Comparison of ENCODE assay signal across 26 cellular contexts in the genomic region with DNA sequence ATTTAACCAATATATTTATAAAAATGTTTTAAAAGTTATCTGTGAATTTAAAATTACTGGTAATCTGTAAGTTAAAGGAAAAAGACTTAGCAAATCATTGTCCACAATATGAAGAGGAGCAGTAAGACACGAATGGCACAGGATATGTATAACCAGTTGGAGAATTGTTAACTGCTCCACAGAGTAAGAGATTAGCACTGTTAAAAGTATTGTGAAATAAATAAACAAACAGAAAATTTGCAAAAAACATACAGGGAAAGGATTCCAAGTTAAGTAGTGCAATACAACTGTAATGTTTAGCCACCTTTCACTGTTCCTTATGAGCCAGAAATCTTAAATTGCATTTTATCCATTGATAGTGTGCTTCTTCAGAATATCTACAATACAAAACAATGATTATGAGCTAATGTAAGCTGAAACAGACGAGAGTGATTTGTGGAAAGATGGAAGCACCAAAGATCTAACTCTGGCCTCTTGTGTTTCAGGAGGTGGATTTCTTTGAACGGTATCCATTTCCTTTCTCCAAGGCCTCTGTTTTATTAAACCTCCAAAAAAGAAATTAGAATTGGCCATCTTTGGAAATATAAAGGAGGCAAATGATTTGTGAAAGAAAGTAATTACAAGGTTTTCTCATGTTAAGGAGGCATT.
"Had no signal": no experiment of that assay in that cellular context is flagged by ENCODE, and none has a peak within 500 bp of the region (broad histone marks: within the 10 kb centered on the region; RNA-seq: fewer than 3 reads in every experiment).

No MANE protein-coding gene starts in this region.

- H3K27me3 Mint-ChIP-seq: activated CD4-positive, alpha-beta memory T cell treated with anti-CD3 and anti-CD28 coated beads for 36 hours; activated CD4-positive, alpha-beta T cell treated with anti-CD3 and anti-CD28 coated beads for 36 hours; activated CD8-positive, alpha-beta memory T cell treated with anti-CD3 and anti-CD28 coated beads, Interleukin-2, amount 10 ng/mL, durations not matched to agents 7 days and 5 days; stimulated activated naive B cell treated with anti-CD40 and anti-IgM and Interleukin-4, amounts not matched to agents 10 μg/mL and 1 μg/mL and 100 μg/mL, for 72 hours had no signal

- ATAC-seq: activated CD4-positive, alpha-beta T cell treated with anti-CD3 and anti-CD28 coated beads for 36 hours; activated CD8-positive, alpha-beta memory T cell treated with anti-CD3 and anti-CD28 coated beads, Interleukin-2, amount 10 ng/mL, durations not matched to agents 7 days and 5 days; activated naive CD8-positive, alpha-beta T cell treated with anti-CD3 and anti-CD28 coated beads, Interleukin-2, amount 50 U/mL, for 24 hours; foreskin keratinocyte; lower lobe of right lung; stimulated activated naive B cell treated with anti-CD40 and anti-IgM and Interleukin-4, amounts not matched to agents 10 μg/mL and 1 μg/mL and 100 μg/mL, for 72 hours had no signal

- DNase-seq: activated CD4-positive, alpha-beta memory T cell treated with anti-CD3 and anti-CD28 coated beads for 36 hours; activated CD4-positive, alpha-beta T cell treated with anti-CD3 and anti-CD28 coated beads for 36 hours; activated CD8-positive, alpha-beta memory T cell treated with anti-CD3 and anti-CD28 coated beads, Interleukin-2, amount 10 ng/mL, durations not matched to agents 7 days and 5 days; activated naive CD4-positive, alpha-beta T cell treated with anti-CD3 and anti-CD28 coated beads for 36 hours; activated naive CD8-positive, alpha-beta T cell treated with anti-CD3 and anti-CD28 coated beads, Interleukin-2, amount 50 U/mL, for 24 hours; activated T-cell treated with anti-CD3 and anti-CD28 coated beads, Interleukin-2, amount 50 U/mL, for 1 hour; colonic mucosa; effector CD8-positive, alpha-beta T cell; esophagus squamous epithelium; foreskin keratinocyte; head of caudate nucleus; kidney glomerular epithelial cell; lower lobe of right lung; midbrain; retina; stimulated activated CD4-positive, alpha-beta T cell treated with anti-CD3 and anti-CD28 coated beads, Interleukin-15, amount 100 ng/mL, for 24 hours; stimulated activated CD4-positive, alpha-beta T cell treated with anti-CD3 and anti-CD28 coated beads, Interleukin-4, amount 100 ng/mL, for 1 hour; stimulated activated naive B cell treated with anti-CD40 and anti-IgM and Interleukin-4, amounts not matched to agents 10 μg/mL and 1 μg/mL and 100 μg/mL, for 72 hours; T-helper 1 cell; trophoblast cell; WERI-Rb-1 had no signal

- H3K4me1 ChIP-seq: colonic mucosa, foreskin keratinocyte, parathyroid adenoma had no signal

- H3K27ac ChIP-seq: colonic mucosa, esophagus squamous epithelium, foreskin keratinocyte, lower lobe of right lung, neutrophil, parathyroid adenoma, SK-N-MC, WERI-Rb-1 had no signal

- H3K27ac Mint-ChIP-seq: activated CD4-positive, alpha-beta memory T cell treated with anti-CD3 and anti-CD28 coated beads for 36 hours; activated CD4-positive, alpha-beta T cell treated with anti-CD3 and anti-CD28 coated beads for 36 hours; activated CD8-positive, alpha-beta memory T cell treated with anti-CD3 and anti-CD28 coated beads, Interleukin-2, amount 10 ng/mL, durations not matched to agents 7 days and 5 days; activated naive CD4-positive, alpha-beta T cell treated with anti-CD3 and anti-CD28 coated beads for 36 hours; activated naive CD8-positive, alpha-beta T cell treated with anti-CD3 and anti-CD28 coated beads, Interleukin-2, amount 50 U/mL, for 24 hours; activated T-helper 2 cell treated with anti-CD3 and anti-CD28 coated beads, Interferon-gamma antibody, Interleukin-2, Interleukin-4, amounts not matched to agents 10 μg/mL and 5 μg/mL and 100 μg/mL, durations not matched to agents 14 hours and 24 hours and 36 hours; stimulated activated naive B cell treated with anti-CD40 and anti-IgM and Interleukin-4, amounts not matched to agents 10 μg/mL and 1 μg/mL and 100 μg/mL, for 72 hours had no signal

- H3K79me2 ChIP-seq: parathyroid adenoma had no signal

- H3K36me3 ChIP-seq: colonic mucosa, esophagus squamous epithelium, lower lobe of right lung, neutrophil, WERI-Rb-1 had no signal

- H3K27me3 ChIP-seq: colonic mucosa, esophagus squamous epithelium, foreskin keratinocyte, neutrophil had no signal

- FAIRE-seq: endothelial cell of umbilical vein had no signal

- H2AFZ ChIP-seq: parathyroid adenoma had no signal

- H3K4me3 Mint-ChIP-seq: activated CD4-positive, alpha-beta memory T cell treated with anti-CD3 and anti-CD28 coated beads for 36 hours; activated CD4-positive, alpha-beta T cell treated with anti-CD3 and anti-CD28 coated beads for 36 hours; activated CD8-positive, alpha-beta memory T cell treated with anti-CD3 and anti-CD28 coated beads, Interleukin-2, amount 10 ng/mL, durations not matched to agents 7 days and 5 days; activated naive CD4-positive, alpha-beta T cell treated with anti-CD3 and anti-CD28 coated beads for 36 hours; activated naive CD8-positive, alpha-beta T cell treated with anti-CD3 and anti-CD28 coated beads, Interleukin-2, amount 50 U/mL, for 24 hours; stimulated activated naive B cell treated with anti-CD40 and anti-IgM and Interleukin-4, amounts not matched to agents 10 μg/mL and 1 μg/mL and 100 μg/mL, for 72 hours had no signal

- H3K9ac ChIP-seq: parathyroid adenoma had no signal

- H3K4me1 Mint-ChIP-seq: activated CD4-positive, alpha-beta T cell treated with anti-CD3 and anti-CD28 coated beads for 36 hours; activated CD8-positive, alpha-beta memory T cell treated with anti-CD3 and anti-CD28 coated beads, Interleukin-2, amount 10 ng/mL, durations not matched to agents 7 days and 5 days; activated naive CD8-positive, alpha-beta T cell treated with anti-CD3 and anti-CD28 coated beads, Interleukin-2, amount 50 U/mL, for 24 hours; stimulated activated naive B cell treated with anti-CD40 and anti-IgM and Interleukin-4, amounts not matched to agents 10 μg/mL and 1 μg/mL and 100 μg/mL, for 72 hours had no signal

- H3K9me3 ChIP-seq: colonic mucosa, esophagus squamous epithelium, lower lobe of right lung, neutrophil had no signal

- H3K9me3 Mint-ChIP-seq: activated CD4-positive, alpha-beta memory T cell treated with anti-CD3 and anti-CD28 coated beads for 36 hours; activated naive CD4-positive, alpha-beta T cell treated with anti-CD3 and anti-CD28 coated beads for 36 hours; activated naive CD8-positive, alpha-beta T cell treated with anti-CD3 and anti-CD28 coated beads, Interleukin-2, amount 50 U/mL, for 24 hours; activated T-helper 2 cell treated with anti-CD3 and anti-CD28 coated beads, Interferon-gamma antibody, Interleukin-2, Interleukin-4, amounts not matched to agents 10 μg/mL and 5 μg/mL and 100 μg/mL, durations not matched to agents 14 hours and 24 hours and 36 hours; stimulated activated naive B cell treated with anti-CD40 and anti-IgM and Interleukin-4, amounts not matched to agents 10 μg/mL and 1 μg/mL and 100 μg/mL, for 72 hours had no signal

- H3K4me3 ChIP-seq: colonic mucosa, esophagus squamous epithelium, lower lobe of right lung, SK-N-MC had no signal

- H3K36me3 Mint-ChIP-seq: activated CD4-positive, alpha-beta memory T cell treated with anti-CD3 and anti-CD28 coated beads for 36 hours; activated CD8-positive, alpha-beta memory T cell treated with anti-CD3 and anti-CD28 coated beads, Interleukin-2, amount 10 ng/mL, durations not matched to agents 7 days and 5 days; stimulated activated naive B cell treated with anti-CD40 and anti-IgM and Interleukin-4, amounts not matched to agents 10 μg/mL and 1 μg/mL and 100 μg/mL, for 72 hours had no signal
